Comparison of ENCODE assay signal across 9 cellular contexts in genomic region chr6:36118550-36119107, GRCh38. TPM values are rescaled to one million over a fixed set of nuclear protein-coding genes. Genes with fewer than 3 reads are reported as not detected.
A peak's percentile ranks its signal among the peaks of the same experiment; 100 is the strongest.
DNase-seq lines count a peak whose midpoint lies in the region; ATAC-seq and TF ChIP-seq lines count a peak whose summit lies in the region.
"Had no signal": no experiment of that assay in that cellular context is flagged by ENCODE, and none has a peak within 500 bp of the region (broad histone marks: within the 10 kb centered on the region; RNA-seq: fewer than 3 reads in every experiment).

No MANE protein-coding gene starts in this region.

- no peaks in the 10 kb centered on the region for H3K9me3 Mint-ChIP-seq in activated naive CD4-positive, alpha-beta T cell treated with anti-CD3 and anti-CD28 coated beads for 36 hours

- peak; percentile 42 for DNase-seq in A172 (ENCODE audit: low spot score)
- DNase-seq in PC-9 = peak; percentile 40 to 55
- peak; percentile 85 for DNase-seq in activated naive CD4-positive, alpha-beta T cell treated with anti-CD3 and anti-CD28 coated beads for 36 hours
- peak; percentile 45 for DNase-seq in mucosa of gallbladder (ENCODE audit: low spot score)
- DNase-seq in HuH-7.5 (ENCODE audit: low spot score) = no peak
- no peak for DNase-seq in GM10248 (ENCODE audit: extremely low spot score)

- peaks cover 9% of the 10 kb centered on the region for H3K36me3 Mint-ChIP-seq in activated naive CD4-positive, alpha-beta T cell treated with anti-CD3 and anti-CD28 coated beads for 36 hours (ENCODE audit: low read depth)

- H3K27ac ChIP-seq in PC-9 = no peak overlapping the region
- H3K27ac ChIP-seq: SK-N-MC had no signal

- peak overlapping the region; percentile 98 for H3K27ac Mint-ChIP-seq in activated naive CD4-positive, alpha-beta T cell treated with anti-CD3 and anti-CD28 coated beads for 36 hours

- H4K20me1 ChIP-seq in PC-9 (ENCODE audit: insufficient read depth) = no peaks in the 10 kb centered on the region

- ATAC-seq in GM21390 (IDR thresholded peaks at IDR 0.05; ENCODE audit: unreplicated experiment) = no peak
- no peak for ATAC-seq in GM18907 (IDR thresholded peaks at IDR 0.05; ENCODE audit: unreplicated experiment)

- CTCF ChIA-PET in PC-9 (lab: Charles Lee) (interaction anchor here (0.5 to 0.9 kb wide), 3 partner anchors 13 to 596 kb away, joined by 4 read pairs; no protein-coding TSS in a partner anchor), GM10248 (lab: Yijun Ruan, JAX) (interaction anchor here (0.7 to 4.4 kb wide), 3 partner anchors 14 to 77 kb away, joined by 3 to 32 read pairs (median 4); no protein-coding TSS in a partner anchor)
- CTCF ChIA-PET in activated naive CD4-positive, alpha-beta T cell treated with anti-CD3 and anti-CD28 coated beads for 36 hours (lab: Charles Lee) = interaction anchor here (0.6 to 1.1 kb wide), 3 partner anchors 13 to 24 kb away, joined by 3 to 5 read pairs (median 3); no protein-coding TSS in a partner anchor

- TF ChIP-seq CTCF in PC-9 (conservative IDR thresholded peaks at IDR 0.05) (no peak), GM10248 (IDR thresholded peaks at IDR 0.05; ENCODE audit: control extremely low read depth, extremely low read depth, low read depth, missing control alignments) (no peak)

- H3K27me3 ChIP-seq in PC-9 (ENCODE audit: insufficient read depth, low read depth) = no peaks in the 10 kb centered on the region

- H3K4me3 Mint-ChIP-seq in activated naive CD4-positive, alpha-beta T cell treated with anti-CD3 and anti-CD28 coated beads for 36 hours = no peak overlapping the region

- H2AFZ ChIP-seq in PC-9 = no peak overlapping the region

- H3K9me2 ChIP-seq in PC-9 (ENCODE audit: insufficient read depth) = no peaks in the 10 kb centered on the region; the same call in 1 of the 2 replicates

- no TSS peak for BruUV-seq in PC-9 (replicated peaks; lab: Mats Ljungman, UMichigan)

- no peaks in the 10 kb centered on the region for H3K9me3 ChIP-seq in PC-9 (ENCODE audit: insufficient read depth, low read depth)

- H3K4me3 ChIP-seq in PC-9 = no peak overlapping the region
- H3K4me3 ChIP-seq: SK-N-MC had no signal

- H3K36me3 ChIP-seq in PC-9 (ENCODE audit: low read depth) = no peaks in the 10 kb centered on the region; the same call in 1 of the 2 replicates

- intact Hi-C loops in PC-9 (cut with micrococcal nuclease; ENCODE audit: unreplicated experiment) = no loop called here
- intact Hi-C loops in activated naive CD4-positive, alpha-beta T cell treated with anti-CD3 and anti-CD28 coated beads for 36 hours (cut with micrococcal nuclease) = no loop called here

- no peaks in the 10 kb centered on the region for H3K27me3 Mint-ChIP-seq in activated naive CD4-positive, alpha-beta T cell treated with anti-CD3 and anti-CD28 coated beads for 36 hours (ENCODE audit: low read depth)

- H3K4me2 ChIP-seq in PC-9 = no peak overlapping the region

- no peaks in the 10 kb centered on the region for H3K79me2 ChIP-seq in PC-9 (ENCODE audit: low read depth)

- peaks cover 93% of the 10 kb centered on the region for H3K4me1 Mint-ChIP-seq in activated naive CD4-positive, alpha-beta T cell treated with anti-CD3 and anti-CD28 coated beads for 36 hours (ENCODE audit: low read depth)

- peaks cover 48% of the 10 kb centered on the region for H3K4me1 ChIP-seq in PC-9 (replicated peaks; ENCODE audit: insufficient read depth)

- POLR2A ChIA-PET in PC-9 (lab: Charles Lee; ENCODE audit: unreplicated experiment) (no interaction called here), GM10248 (lab: Yijun Ruan, JAX) (no interaction called here)

- peaks cover 54% of the 10 kb centered on the region for H3F3A ChIP-seq in PC-9 (ENCODE audit: insufficient read depth, low read depth)

RNA-seq across cellular contexts. Expression of gene MAPK13, which starts 11.7 kb away (rescaled TPM):
- 0.34 and 0.46 TPM in 2 replicates for total RNA-seq in A172 (2014; rRNA removed; shearing (Covaris generic))
- total RNA-seq in PC-9 (2021) (141 and 146 TPM in 2 replicates), mucosa of gallbladder (72.2 TPM)
- 10 to 100 TPM; 49.8 to 51.4 TPM for total RNA-seq in activated naive CD4-positive, alpha-beta T cell treated with anti-CD3 and anti-CD28 coated beads for 36 hours

Comparison
In these comparisons a context has a peak if more than half of its experiments do, and no peak if none do; other contexts are left out.
1. DNase-seq: peak in A172 (single experiment), PC-9 (2 of 2), activated naive CD4-positive, alpha-beta T cell treated with anti-CD3 and anti-CD28 coated beads for 36 hours (single experiment) and mucosa of gallbladder (single experiment); none in HuH-7.5 (single experiment) and GM10248 (single experiment).
2. RNA of gene MAPK13, which starts 11.7 kb away (total RNA-seq): 141 to 146 TPM in PC-9, 72.2 TPM in mucosa of gallbladder (single experiment) and 49.8 to 51.4 TPM in activated naive CD4-positive, alpha-beta T cell treated with anti-CD3 and anti-CD28 coated beads for 36 hours; 0.34 to 0.46 TPM in A172; every median in the first group is over 10 times any median in the second.